20 cellular contexts compared by ENCODE assay signal in the genomic region with DNA sequence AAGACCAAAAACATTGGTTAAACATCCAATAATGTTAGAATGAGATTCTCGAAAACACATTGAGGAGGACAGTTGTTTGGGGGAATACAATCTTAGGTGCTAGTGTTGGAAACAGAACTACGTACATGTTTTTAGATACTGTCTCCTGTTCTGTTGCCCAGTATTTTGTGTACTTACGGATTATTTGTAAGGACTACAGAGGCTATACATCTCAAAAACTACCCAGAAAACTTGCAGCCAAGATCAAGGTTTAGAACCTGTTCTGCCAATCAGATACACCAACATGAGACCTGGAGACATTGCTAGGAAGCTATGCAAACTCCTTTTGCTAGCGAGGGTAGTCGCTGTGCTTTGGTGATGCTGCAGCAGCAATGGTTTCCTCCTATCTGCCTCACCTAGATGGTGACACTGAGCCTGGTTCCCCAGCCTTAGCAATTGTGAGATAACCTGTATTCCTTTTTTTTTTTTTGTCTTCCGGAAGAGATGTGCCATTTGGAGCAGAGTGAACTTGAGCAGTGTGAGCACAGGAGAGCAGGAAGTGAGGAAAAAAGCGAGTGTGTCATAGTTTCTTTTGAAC. TPM values are rescaled to one million over a fixed set of nuclear protein-coding genes. Genes with fewer than 3 reads are reported as not detected.
DNase-seq lines count a peak whose midpoint lies in the region; ATAC-seq, FAIRE-seq and TF ChIP-seq lines count a peak whose summit lies in the region.
"Had no signal": no experiment of that assay in that cellular context is flagged by ENCODE, and none has a peak within 500 bp of the region (broad histone marks: within the 10 kb centered on the region; RNA-seq: fewer than 3 reads in every experiment).

No MANE protein-coding gene starts in this region.

- H4K91ac ChIP-seq in H1 (replicated peaks; ENCODE audit: insufficient read length, low read length): no peak overlapping the region

- 91% methylated on average over 7 of the region's 7 CpGs; no CpG with 5 or more reads in 1 of the 2 experiments for WGBS in H1 (ENCODE audit: extremely low coverage in 1 of 2, insufficient coverage in 1 of 2, insufficient read length in 1 of 2, insufficient replicate concordance in 2 of 2, low coverage in 1 of 2, low lambda C conversion rate in 2 of 2, missing lambda C conversion rate in 1 of 2), 2 experiments

- no peak overlapping the region for H3K9ac ChIP-seq in HCT116 (ENCODE audit: low read length)
- no peak overlapping the region for H3K9ac ChIP-seq in H1 (replicated peaks in 1 of 4; ENCODE audit: extremely low read depth in 1 of 4, low read depth in 3 of 4, low read length in 3 of 4)

- H3K4me1 ChIP-seq in HCT116 (ENCODE audit: control insufficient read depth in 1 of 2, insufficient read depth in 2 of 2, low read length in 2 of 2) (no peaks in the 10 kb centered on the region), H1 (replicated peaks in 1 of 4; ENCODE audit: control insufficient read depth in 3 of 4, insufficient read depth in 4 of 4, low read length in 3 of 4) (no peaks in the 10 kb centered on the region), upper lobe of right lung (no peaks in the 10 kb centered on the region)
- H3K4me1 ChIP-seq: A549 had no signal

- FAIRE-seq in H1 (lab: Jason Lieb, UNC): no peak
- FAIRE-seq: A549, RCC 7860 had no signal

- no peak overlapping the region for H3K4me3 Mint-ChIP-seq in activated naive CD8-positive, alpha-beta T cell
- no peak overlapping the region for H3K4me3 Mint-ChIP-seq in activated naive CD8-positive, alpha-beta T cell treated with anti-CD3 and anti-CD28 coated beads, Interleukin-2, amount 50 U/mL, for 24 hours
- H3K4me3 Mint-ChIP-seq in stimulated activated effector memory CD8-positive, alpha-beta T cell treated with anti-CD3 and anti-CD28 coated beads, Interleukin-12 subunit alpha, Interleukin-12 subunit beta, amount 100 ng/mL, for 72 hours: no peak overlapping the region
- no peak overlapping the region for H3K4me3 Mint-ChIP-seq in glutamatergic neuron (ENCODE audit: unreplicated experiment)

- H3K4me1 Mint-ChIP-seq in activated naive CD8-positive, alpha-beta T cell (ENCODE audit: low read depth): peaks cover 5% of the 10 kb centered on the region
- peaks cover 8% of the 10 kb centered on the region for H3K4me1 Mint-ChIP-seq in activated naive CD8-positive, alpha-beta T cell treated with anti-CD3 and anti-CD28 coated beads, Interleukin-2, amount 50 U/mL, for 24 hours
- peaks cover 4% of the 10 kb centered on the region for H3K4me1 Mint-ChIP-seq in stimulated activated effector memory CD8-positive, alpha-beta T cell treated with anti-CD3 and anti-CD28 coated beads, Interleukin-12 subunit alpha, Interleukin-12 subunit beta, amount 100 ng/mL, for 72 hours
- no peaks in the 10 kb centered on the region for H3K4me1 Mint-ChIP-seq in glutamatergic neuron (ENCODE audit: low read depth, unreplicated experiment)

- H3K27me3 ChIP-seq in HCT116 (ENCODE audit: insufficient read depth, low read length) (no peaks in the 10 kb centered on the region), H1 (replicated peaks in 1 of 4; ENCODE audit: control insufficient read depth in 3 of 4, extremely low read depth in 1 of 4, insufficient read depth in 3 of 4, low read length in 3 of 4) (no peaks in the 10 kb centered on the region), upper lobe of right lung (no peaks in the 10 kb centered on the region)

- no peaks in the 10 kb centered on the region for H3K9me3 Mint-ChIP-seq in activated naive CD8-positive, alpha-beta T cell (ENCODE audit: low read depth)
- peaks cover 4% of the 10 kb centered on the region for H3K9me3 Mint-ChIP-seq in activated naive CD8-positive, alpha-beta T cell treated with anti-CD3 and anti-CD28 coated beads, Interleukin-2, amount 50 U/mL, for 24 hours
- H3K9me3 Mint-ChIP-seq in stimulated activated effector memory CD8-positive, alpha-beta T cell treated with anti-CD3 and anti-CD28 coated beads, Interleukin-12 subunit alpha, Interleukin-12 subunit beta, amount 100 ng/mL, for 72 hours: no peaks in the 10 kb centered on the region
- no peaks in the 10 kb centered on the region for H3K9me3 Mint-ChIP-seq in glutamatergic neuron (ENCODE audit: unreplicated experiment)

- RAD21 ChIA-PET in HCT116 (lab: Charles Lee; ENCODE audit: low non-redundant PET in 1 of 2, low total read pairs in 2 of 2, uncharacterized antibody in 2 of 2, unreplicated experiment in 2 of 2): no interaction called here

- H3K56ac ChIP-seq in H1 (replicated peaks; ENCODE audit: insufficient read length, low read depth, low read length): no peak overlapping the region

- TF ChIP-seq POLR2A in HCT116 (IDR thresholded peaks at IDR 0.05; ENCODE audit: borderline replicate concordance, extremely low read depth, insufficient read depth, insufficient read length) (no peak), H1 (IDR thresholded peaks at IDR 0.05; ENCODE audit: control extremely low read depth in 1 of 2, low read depth in 2 of 2, low read length in 2 of 2) (no peak)

- H3K27ac ChIP-seq in HCT116 (ENCODE audit: low read depth, low read length): no peak overlapping the region
- H3K27ac ChIP-seq in H1 (ENCODE audit: low read depth, low read length): no peak overlapping the region
- no peak overlapping the region for H3K27ac ChIP-seq in upper lobe of right lung
- H3K27ac ChIP-seq: A549, C4-2B had no signal

- no peak overlapping the region for H2BK15ac ChIP-seq in H1 (ENCODE audit: low read length)

- TF ChIP-seq RAD21 in HCT116 (IDR thresholded peaks at IDR 0.05; ENCODE audit: low read depth): no peak
- no peak for TF ChIP-seq RAD21 in H1 (IDR thresholded peaks at IDR 0.05 in 1 of 2, conservative IDR thresholded peaks at IDR 0.05 in 1 of 2; ENCODE audit: low read depth in 2 of 2, low read length in 2 of 2)

- H3K79me2 ChIP-seq in HCT116 (ENCODE audit: insufficient read depth, low read length) (peaks cover 94% of the 10 kb centered on the region), H1 (ENCODE audit: control insufficient read depth in 1 of 2, insufficient read depth in 2 of 2, low read length in 2 of 2) (peaks cover 0 to 57% of the 10 kb centered on the region in 2 experiments; a peak in 2 of 4 replicates)

- H4K5ac ChIP-seq in H1 (ENCODE audit: insufficient read length, low read depth, low read length): no peak overlapping the region

- no peak overlapping the region for H3K23ac ChIP-seq in H1 (ENCODE audit: insufficient read length)

- H3K36me3 ChIP-seq in HCT116 (ENCODE audit: control insufficient read depth in 1 of 2, insufficient read depth in 2 of 2, low read length in 2 of 2) (peaks cover 47 to 77% of the 10 kb centered on the region in 2 experiments), H1 (ENCODE audit: control insufficient read depth in 2 of 4, insufficient read depth in 4 of 4, low read length in 3 of 4) (peaks cover 15 to 80% (median 54%) of the 10 kb centered on the region in 4 experiments), upper lobe of right lung (peaks cover 88% of the 10 kb centered on the region)

- H4K20me1 ChIP-seq in HCT116 (ENCODE audit: insufficient read depth) (peaks cover 61% of the 10 kb centered on the region; the same call in 1 of the 2 replicates), H1 (replicated peaks in 1 of 2; ENCODE audit: control insufficient read depth in 1 of 2, insufficient read depth in 2 of 2, low read length in 2 of 2) (peaks cover 4 to 6% of the 10 kb centered on the region in 2 experiments)

- peaks cover 2% of the 10 kb centered on the region; the same call in 1 of the 2 replicates for H3K79me1 ChIP-seq in H1 (ENCODE audit: low read depth, low read length)

- intact Hi-C loops in HCT116 (cut with micrococcal nuclease): no loop called here
- intact Hi-C loops in upper lobe of right lung (cut with DNase I): no loop called here
- intact Hi-C loops in left cardiac atrium (cut with DNase I): no loop called here

- no peak overlapping the region for H2BK120ac ChIP-seq in H1 (replicated peaks; ENCODE audit: low read depth, low read length)

- H2BK5ac ChIP-seq in H1 (ENCODE audit: low read depth, low read length): no peak overlapping the region

- no peak for TF ChIP-seq CTCF in HCT116 (IDR thresholded peaks at IDR 0.05 in 2 of 3, conservative IDR thresholded peaks at IDR 0.05 in 1 of 3; ENCODE audit: borderline replicate concordance in 1 of 3, insufficient read depth in 1 of 3, low read depth in 2 of 3, low read length in 2 of 3)
- TF ChIP-seq CTCF in H1 (IDR thresholded peaks at IDR 0.05; ENCODE audit: control extremely low read depth in 1 of 3, insufficient read depth in 1 of 3, low read depth in 1 of 3, low read length in 3 of 3): no peak
- no peak for TF ChIP-seq CTCF in glutamatergic neuron (IDR thresholded peaks at IDR 0.05; ENCODE audit: partially characterized antibody, unreplicated experiment)
- TF ChIP-seq CTCF in upper lobe of right lung (IDR thresholded peaks at IDR 0.05): no peak

- no peak overlapping the region for H3K4ac ChIP-seq in H1 (replicated peaks; ENCODE audit: insufficient read length, low read depth, low read length)

- H3K4me3 ChIP-seq in HCT116 (replicated peaks in 1 of 2; ENCODE audit: low read depth in 1 of 2, low read length in 2 of 2) (no peak overlapping the region), H1 (ENCODE audit: extremely low read depth in 1 of 4, insufficient read depth in 2 of 4, low read depth in 3 of 4, low read length in 4 of 4) (no peak overlapping the region), upper lobe of right lung (no peak overlapping the region)
- H3K4me3 ChIP-seq: A549 had no signal

- no peak for TF ChIP-seq EP300 in H1 (IDR thresholded peaks at IDR 0.05; ENCODE audit: borderline replicate concordance in 1 of 2, low read depth in 2 of 2, low read length in 2 of 2)

- DNase-seq in activated naive CD8-positive, alpha-beta T cell treated with anti-CD3 and anti-CD28 coated beads, Interleukin-2, amount 50 U/mL, for 24 hours: no peak
- no peak for DNase-seq in HCT116 (ENCODE audit: low read depth, low spot score)
- DNase-seq in H1 (ENCODE audit: low read depth in 1 of 2, low spot score in 2 of 2): no peak
- DNase-seq in stimulated activated effector memory CD8-positive, alpha-beta T cell treated with anti-CD3 and anti-CD28 coated beads, Interleukin-12 subunit alpha, Interleukin-12 subunit beta, amount 100 ng/mL, for 72 hours (ENCODE audit: low spot score in 2 of 2): no peak
- DNase-seq in glutamatergic neuron: no peak
- DNase-seq in upper lobe of right lung: no peak
- DNase-seq in left cardiac atrium: no peak
- DNase-seq: COR-L47, DMS79, GOT3, Karpas-422, MM.1S, NCI-H1417, NCI-H2029 treated with DMSO at 0.1 percent for 48 hours, NCI-H510A, SIG-M5 had no signal

- no peaks in the 10 kb centered on the region for H3K23me2 ChIP-seq in H1 (ENCODE audit: low read depth, low read length)

- POLR2A ChIA-PET in HCT116 (lab: Charles Lee) (no interaction called here), H1 (lab: Charles Lee; ENCODE audit: partially characterized antibody) (interaction anchor here (0.6 to 1.9 kb wide), 5 partner anchors 9 to 57 kb away, joined by 3 to 6 read pairs (median 4); partner anchors contain the start of gene YBX1)

- H3K27me3 Mint-ChIP-seq in activated naive CD8-positive, alpha-beta T cell: no peaks in the 10 kb centered on the region
- H3K27me3 Mint-ChIP-seq in activated naive CD8-positive, alpha-beta T cell treated with anti-CD3 and anti-CD28 coated beads, Interleukin-2, amount 50 U/mL, for 24 hours: no peaks in the 10 kb centered on the region
- peaks cover 2% of the 10 kb centered on the region for H3K27me3 Mint-ChIP-seq in glutamatergic neuron (ENCODE audit: unreplicated experiment)

- H3K14ac ChIP-seq in H1 (ENCODE audit: insufficient read length): no peak overlapping the region

- peak overlapping the region; percentile 11 for H3K27ac Mint-ChIP-seq in activated naive CD8-positive, alpha-beta T cell
- no peak overlapping the region for H3K27ac Mint-ChIP-seq in activated naive CD8-positive, alpha-beta T cell treated with anti-CD3 and anti-CD28 coated beads, Interleukin-2, amount 50 U/mL, for 24 hours
- peak overlapping the region; percentile 56 for H3K27ac Mint-ChIP-seq in stimulated activated effector memory CD8-positive, alpha-beta T cell treated with anti-CD3 and anti-CD28 coated beads, Interleukin-12 subunit alpha, Interleukin-12 subunit beta, amount 100 ng/mL, for 72 hours
- H3K27ac Mint-ChIP-seq in glutamatergic neuron (ENCODE audit: unreplicated experiment): no peak overlapping the region

- no peaks in the 10 kb centered on the region for H3K9me2 ChIP-seq in HCT116 (ENCODE audit: insufficient read depth)

- H3K36me3 Mint-ChIP-seq in activated naive CD8-positive, alpha-beta T cell: peaks cover 33% of the 10 kb centered on the region
- peaks cover 85% of the 10 kb centered on the region for H3K36me3 Mint-ChIP-seq in activated naive CD8-positive, alpha-beta T cell treated with anti-CD3 and anti-CD28 coated beads, Interleukin-2, amount 50 U/mL, for 24 hours (ENCODE audit: low read depth)
- peaks cover 97% of the 10 kb centered on the region for H3K36me3 Mint-ChIP-seq in stimulated activated effector memory CD8-positive, alpha-beta T cell treated with anti-CD3 and anti-CD28 coated beads, Interleukin-12 subunit alpha, Interleukin-12 subunit beta, amount 100 ng/mL, for 72 hours
- no peaks in the 10 kb centered on the region for H3K36me3 Mint-ChIP-seq in glutamatergic neuron (ENCODE audit: unreplicated experiment)

- H2AFZ ChIP-seq in HCT116 (ENCODE audit: low read depth, low read length, poor library complexity, severe bottlenecking): no peak overlapping the region
- no peak overlapping the region for H2AFZ ChIP-seq in H1 (ENCODE audit: low read length)

- H2BK20ac ChIP-seq in H1 (ENCODE audit: low read length): no peak overlapping the region

- H3K4me2 ChIP-seq in HCT116 (ENCODE audit: low read length): no peak overlapping the region
- no peak overlapping the region for H3K4me2 ChIP-seq in H1 (ENCODE audit: insufficient read depth in 1 of 2, low read depth in 2 of 2, low read length in 2 of 2)
- H3K4me2 ChIP-seq: A549 had no signal

- no peak overlapping the region for H2AK5ac ChIP-seq in H1 (ENCODE audit: low read depth, low read length)

- CTCF ChIA-PET in HCT116 (lab: Charles Lee) (no interaction called here), H1 (lab: Charles Lee; ENCODE audit: partially characterized antibody) (interaction anchor here (0.7 kb wide), 1 partner anchor 73 kb away, joined by 3 read pairs; no protein-coding TSS in a partner anchor)

- TSS peak; percentile 2 for BruUV-seq in HCT116 (replicated peaks; lab: Mats Ljungman, UMichigan)

- no peak for ATAC-seq in activated naive CD8-positive, alpha-beta T cell treated with anti-CD3 and anti-CD28 coated beads, Interleukin-2, amount 50 U/mL, for 24 hours
- ATAC-seq in HCT116 (no peak), upper lobe of right lung (no peak), left cardiac atrium (no peak)
- no peak for ATAC-seq in stimulated activated effector memory CD8-positive, alpha-beta T cell treated with anti-CD3 and anti-CD28 coated beads, Interleukin-12 subunit alpha, Interleukin-12 subunit beta, amount 100 ng/mL, for 72 hours

- H3K9me3 ChIP-seq in HCT116 (ENCODE audit: control insufficient read depth in 1 of 2, insufficient read depth in 1 of 2, low read depth in 1 of 2, low read length in 2 of 2): no peaks in the 10 kb centered on the region
- H3K9me3 ChIP-seq in H1 (ENCODE audit: insufficient read depth in 2 of 2, low read depth in 1 of 2, low read length in 1 of 2): no peaks in the 10 kb centered on the region
- H3K9me3 ChIP-seq in upper lobe of right lung: no peaks in the 10 kb centered on the region
- H3K9me3 ChIP-seq: A549 had no signal

- H3K18ac ChIP-seq in H1 (ENCODE audit: extremely low read depth, low read length): no peak overlapping the region

- no peak overlapping the region for H2BK12ac ChIP-seq in H1 (ENCODE audit: low read depth, low read length)

- no peak overlapping the region for H4K8ac ChIP-seq in H1 (ENCODE audit: extremely low read depth, insufficient read depth, low read length)

RNA-seq across cellular contexts. Expression of gene YBX1, which starts 21.8 kb away (rescaled TPM):
- total RNA-seq in HCT116 (2021; ENCODE audit: unreplicated experiment) (1,009 TPM), glutamatergic neuron (ENCODE audit: unreplicated experiment) (531 TPM), upper lobe of right lung (478 TPM), left cardiac atrium (100 to 1,000 TPM; 764 to 775 TPM)
- 986 and 1,086 TPM in 2 replicates for polyA plus RNA-seq in HCT116 (2012)
- 1,219 and 1,248 TPM in 2 replicates for total RNA-seq in H1 (2021; fragmentation: NEBNext Ultra II Directional; extraction: Animal tissue kit (Norgen Biotek cat#: 25700))
- polyA plus RNA-seq in H1 (2011; rRNA removed): 438 and 476 TPM in 2 replicates
- 1,002 TPM for polyA plus RNA-seq in H1 (2011; cell fraction: cytosol; rRNA removed)
- 864 TPM for polyA plus RNA-seq in H1 (2011; cell fraction: nucleus; rRNA removed)
- 1,144 to 1,314 TPM (median 1,258 TPM) in 4 replicates for polyA plus RNA-seq in H1 (2012, experiment 1 of 2)
- 645 TPM for polyA plus RNA-seq in H1 (2012, experiment 2 of 2)
- 1,303 TPM for polyA plus RNA-seq in H1 (2013, experiment 1 of 2)
- 1,245 TPM for polyA plus RNA-seq in H1 (2013, experiment 2 of 2)
- polyA minus RNA-seq in H1 (2011; rRNA and poly(A)+ RNA removed): 230 and 291 TPM in 2 replicates
- 523 TPM for polyA minus RNA-seq in H1 (2011; cell fraction: cytosol; rRNA and poly(A)+ RNA removed)
- polyA minus RNA-seq in H1 (2011; cell fraction: nucleus; rRNA and poly(A)+ RNA removed): 554 TPM

RNA-seq across cellular contexts. Expression of gene CLDN19, which starts 36.1 kb away (rescaled TPM):
- total RNA-seq in HCT116 (2021; ENCODE audit: unreplicated experiment) (not detected), glutamatergic neuron (ENCODE audit: unreplicated experiment) (not detected), upper lobe of right lung (not detected), left cardiac atrium (not detected)
- not detected in 2 replicates for polyA plus RNA-seq in HCT116 (2012)
- total RNA-seq in H1 (2021; fragmentation: NEBNext Ultra II Directional; extraction: Animal tissue kit (Norgen Biotek cat#: 25700)): 9.7 and 12.1 TPM in 2 replicates
- 17.2 and 27.8 TPM in 2 replicates for polyA plus RNA-seq in H1 (2011; rRNA removed)
- polyA plus RNA-seq in H1 (2011; cell fraction: cytosol; rRNA removed): 19.5 TPM
- polyA plus RNA-seq in H1 (2011; cell fraction: nucleus; rRNA removed): 22.5 TPM
- 8.1 to 15.1 TPM (median 13.1 TPM) in 4 replicates for polyA plus RNA-seq in H1 (2012, experiment 1 of 2)
- polyA plus RNA-seq in H1 (2012, experiment 2 of 2): 11.9 TPM
- 10.3 TPM for polyA plus RNA-seq in H1 (2013, experiment 1 of 2)
- polyA plus RNA-seq in H1 (2013, experiment 2 of 2): 11.9 TPM
- polyA minus RNA-seq in H1 (2011; rRNA and poly(A)+ RNA removed): 11.2 and 12.8 TPM in 2 replicates
- 9.9 TPM for polyA minus RNA-seq in H1 (2011; cell fraction: cytosol; rRNA and poly(A)+ RNA removed)
- 10.9 TPM for polyA minus RNA-seq in H1 (2011; cell fraction: nucleus; rRNA and poly(A)+ RNA removed)

RNA-seq across cellular contexts. Expression of gene PPIH, which starts 45.8 kb away (rescaled TPM):
- total RNA-seq in HCT116 (2021; ENCODE audit: unreplicated experiment): 100 TPM
- polyA plus RNA-seq in HCT116 (2012): 77.3 and 100 TPM in 2 replicates
- 72.8 and 78.1 TPM in 2 replicates for total RNA-seq in H1 (2021; fragmentation: NEBNext Ultra II Directional; extraction: Animal tissue kit (Norgen Biotek cat#: 25700))
- polyA plus RNA-seq in H1 (2011; rRNA removed): 62.2 and 91.5 TPM in 2 replicates
- polyA plus RNA-seq in H1 (2011; cell fraction: cytosol; rRNA removed): 89.2 TPM
- 17.0 TPM for polyA plus RNA-seq in H1 (2011; cell fraction: nucleus; rRNA removed)
- polyA plus RNA-seq in H1 (2012, experiment 1 of 2): 78.6 to 85.0 TPM (median 82.7 TPM) in 4 replicates
- 75.1 TPM for polyA plus RNA-seq in H1 (2012, experiment 2 of 2)
- polyA plus RNA-seq in H1 (2013, experiment 1 of 2): 86.3 TPM
- 89.0 TPM for polyA plus RNA-seq in H1 (2013, experiment 2 of 2)
- 17.9 and 26.8 TPM in 2 replicates for polyA minus RNA-seq in H1 (2011; rRNA and poly(A)+ RNA removed)
- polyA minus RNA-seq in H1 (2011; cell fraction: cytosol; rRNA and poly(A)+ RNA removed): 18.9 TPM
- polyA minus RNA-seq in H1 (2011; cell fraction: nucleus; rRNA and poly(A)+ RNA removed): 32.5 TPM
- total RNA-seq in glutamatergic neuron (ENCODE audit: unreplicated experiment): 22.6 TPM
- 20.0 TPM for total RNA-seq in upper lobe of right lung
- total RNA-seq in left cardiac atrium: 10 to 100 TPM; 21.3 to 24.4 TPM

Comparison
In these comparisons a context has a peak if more than half of its experiments do, and no peak if none do; other contexts are left out.
1. H3K27ac Mint-ChIP-seq: peak in activated naive CD8-positive, alpha-beta T cell (single experiment) and stimulated activated effector memory CD8-positive, alpha-beta T cell treated with anti-CD3 and anti-CD28 coated beads, Interleukin-12 subunit alpha, Interleukin-12 subunit beta, amount 100 ng/mL, for 72 hours (single experiment); none in activated naive CD8-positive, alpha-beta T cell treated with anti-CD3 and anti-CD28 coated beads, Interleukin-2, amount 50 U/mL, for 24 hours (single experiment) and glutamatergic neuron (single experiment).